ENCODE assay signal across 9 cellular contexts in genomic region chr5:137212471-137212870, GRCh38.
"Had no signal": no experiment of that assay in that cellular context is flagged by ENCODE, and none has a peak within 500 bp of the region (broad histone marks: within the 10 kb centered on the region; RNA-seq: fewer than 3 reads in every experiment).

No MANE protein-coding gene starts in this region.

- ATAC-seq: HCT116, K562 had no signal

- H3K27ac Mint-ChIP-seq: HFFc6 had no signal

- DNase-seq: GM23248, GOT3, H7, HFFc6, IMR-90, KG1 had no signal

- H3K27ac ChIP-seq: GM23248 had no signal

- H3K4me3 ChIP-seq: GM23248, HAP-1, K562 had no signal

- H3K9me3 ChIP-seq: HAP-1 had no signal

- H3K4me3 Mint-ChIP-seq: HFFc6 had no signal
